8 cellular contexts compared by ENCODE assay signal in genomic region chr3:51941798-51942602, GRCh38. TPM values are rescaled to one million over a fixed set of nuclear protein-coding genes. Genes with fewer than 3 reads are reported as not detected.
DNase-seq lines count a peak whose midpoint lies in the region; ATAC-seq, FAIRE-seq and TF ChIP-seq lines count a peak whose summit lies in the region.

Gene PARP3, plus strand, starts transcription at chr3:51942363. Its CDS starts 993 bp downstream, at chr3:51943356.
Gene RRP9, minus strand, starts transcription at chr3:51941904. Its CDS starts 37 bp downstream, at chr3:51941867.

- TF ChIP-seq POLR2A in GM19193 (IDR thresholded peaks at IDR 0.05; ENCODE audit: extremely low read depth, insufficient read depth, insufficient read length) = peak; percentile 67

- peak; percentile 88 for ATAC-seq in HG03442 (IDR thresholded peaks at IDR 0.05; ENCODE audit: unreplicated experiment)

- peak; percentile 81 for TF ChIP-seq CTCF in BE2C (IDR thresholded peaks at IDR 0.05; ENCODE audit: low read depth, low read length)

- no peaks in the 10 kb centered on the region for H3K9me3 ChIP-seq in BE2C

- H3K4me3 ChIP-seq in BE2C (ENCODE audit: low read depth, low read length) = peak within 1 kb of the TSS; percentile 86

- FAIRE-seq in colon (lab: Jason Lieb, UNC) = peak; percentile 86

- H3K27me3 ChIP-seq in BE2C = no peaks in the 10 kb centered on the region

- DNase-seq in BE2C (peak; percentile 98), NCI-H524 (lab: John Stamatoyannopoulos, UW) (peak; percentile 99), kidney tubule cell (ENCODE audit: low spot score) (peak; percentile 100)
- peak; percentile 99 to 100 for DNase-seq in activated CD4-positive, alpha-beta T cell treated with anti-CD3 and anti-CD28 coated beads for 4 hours
- DNase-seq in stimulated activated CD4-positive, alpha-beta T cell treated with anti-CD3 and anti-CD28 coated beads, Interleukin-1b, Interleukin-23, amount 100 ng/mL, for 4 hours (ENCODE audit: low read depth in 2 of 2) = peak; percentile 99

- H3K36me3 ChIP-seq in BE2C = peaks cover 10% of the 10 kb centered on the region

- no peaks in the 10 kb centered on the region; the same call in 1 of the 2 replicates for H3K4me1 ChIP-seq in BE2C

RNA-seq across cellular contexts. Expression of gene PARP3, which starts in this region (rescaled TPM):
- polyA plus RNA-seq in BE2C (2012; ENCODE audit: insufficient read depth, insufficient read length, low read depth) = 9.2 TPM

RNA-seq across cellular contexts. Expression of gene RRP9, which starts in this region (rescaled TPM):
- polyA plus RNA-seq in BE2C (2012; ENCODE audit: insufficient read depth, insufficient read length, low read depth) = 141 TPM

Comparison
In these comparisons a context has a peak if more than half of its experiments do, and no peak if none do; other contexts are left out.
1. Peak in every context shown above with its lines: DNase-seq, ATAC-seq and H3K4me3 ChIP-seq.